In the genomic region with DNA sequence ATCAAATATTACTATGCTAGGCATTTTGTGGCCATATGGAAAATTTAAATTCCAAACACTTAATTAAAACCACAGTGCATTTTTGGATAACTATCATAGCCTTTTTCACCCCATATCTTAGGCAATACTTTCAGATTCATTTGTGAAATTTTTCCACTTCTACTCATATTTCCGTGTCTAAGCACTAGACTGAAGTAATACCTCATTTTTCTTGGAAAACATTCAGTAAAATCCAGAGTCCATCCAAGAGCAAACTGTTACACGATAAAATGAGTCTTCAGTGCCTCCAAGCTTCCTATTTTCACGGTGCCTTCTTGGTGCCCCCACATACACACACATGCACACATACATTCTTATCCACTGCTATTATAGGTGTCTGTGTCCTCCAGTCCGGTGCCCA, we compare ENCODE assay signal across 31 cellular contexts.
DNase-seq lines count a peak whose midpoint lies in the region; ATAC-seq and TF ChIP-seq lines count a peak whose summit lies in the region.
"Had no signal": no experiment of that assay in that cellular context is flagged by ENCODE, and none has a peak within 500 bp of the region (broad histone marks: within the 10 kb centered on the region; RNA-seq: fewer than 3 reads in every experiment).

No MANE protein-coding gene starts in this region.

- no peak overlapping the region for H3K27ac ChIP-seq in GM23338 (ENCODE audit: low read depth)
- H3K27ac ChIP-seq: gastrocnemius medialis, HL-60, lower lobe of right lung, suprapubic skin, upper lobe of left lung had no signal

- DNase-seq in AG20443 (ENCODE audit: low spot score) (peak; percentile 63), HFFc6 (no peak), fibroblast of gingiva (ENCODE audit: low read depth) (peak; percentile 87), sciatic nerve (ENCODE audit: low spot score) (no peak), NCI-H82 (lab: John Stamatoyannopoulos, UW) (no peak), GM23338 (ENCODE audit: low spot score) (no peak), cortex of kidney (lab: John Stamatoyannopoulos, UW) (no peak)
- DNase-seq: activated CD4-positive, alpha-beta T cell treated with anti-CD3 and anti-CD28 coated beads for 36 hours; activated CD8-positive, alpha-beta T cell treated with anti-CD3 and anti-CD28 coated beads, Interleukin-2, amount 10 ng/mL, durations not matched to agents 7 days and 5 days; activated naive CD4-positive, alpha-beta T cell treated with anti-CD3 and anti-CD28 coated beads, Interleukin-2, amount 50 U/mL, for 16 hours; amygdala; CD4-positive, alpha-beta memory T cell; effector CD8-positive, alpha-beta T cell; gastrocnemius medialis; Kasumi-1; lower lobe of right lung; MV-4-11; NCI-H1436; NCI-H2081; NCI-H2227 treated with DMSO at 0.1 percent for 48 hours; NCI-H69; SHP77; stimulated activated CD4-positive, alpha-beta T cell treated with anti-CD3 and anti-CD28 coated beads, Interleukin-4, amount 100 ng/mL, for 4 hours; upper lobe of left lung had no signal

- H3K4me1 ChIP-seq in GM23338 (ENCODE audit: insufficient read depth), result 0 out of 2 replicates have a peak, but pooled peaks cover 3% of the 10 kb centered on the region
- H3K4me1 ChIP-seq: gastrocnemius medialis, HAP-1, lower lobe of right lung, suprapubic skin, upper lobe of left lung had no signal

- H3K27me3 ChIP-seq in GM23338 (ENCODE audit: insufficient read depth), result no peaks in the 10 kb centered on the region
- H3K27me3 ChIP-seq: gastrocnemius medialis, suprapubic skin, upper lobe of left lung had no signal

- H3K4me1 Mint-ChIP-seq in HFFc6 (ENCODE audit: low read depth) (peaks cover 15% of the 10 kb centered on the region; the same call in 1 of the 2 replicates), GM23338 (peaks cover 15% of the 10 kb centered on the region)
- H3K4me1 Mint-ChIP-seq: activated CD4-positive, alpha-beta T cell treated with anti-CD3 and anti-CD28 coated beads for 36 hours; CD4-positive, alpha-beta memory T cell had no signal

- H3K27me3 Mint-ChIP-seq in HFFc6 (ENCODE audit: insufficient read depth), result 0 out of 2 replicates have a peak, but pooled peaks cover 2% of the 10 kb centered on the region
- H3K27me3 Mint-ChIP-seq in GM23338 (ENCODE audit: insufficient read depth, low read depth, poor library complexity), result peaks cover 2% of the 10 kb centered on the region
- H3K27me3 Mint-ChIP-seq: activated CD4-positive, alpha-beta T cell treated with anti-CD3 and anti-CD28 coated beads for 36 hours; natural killer cell treated with Interleukin-12 subunit alpha and Interleukin-12 subunit beta and Interleukin-15 and Interleukin-18, amount 100 ng/mL, for 72 hours had no signal

- H3K9me3 Mint-ChIP-seq in HFFc6, result peaks cover 4% of the 10 kb centered on the region; the same call in 1 of the 2 replicates
- 0 out of 3 replicates have a peak, but pooled peaks cover 3% of the 10 kb centered on the region for H3K9me3 Mint-ChIP-seq in GM23338

- no peak overlapping the region for H3K4me3 ChIP-seq in GM23338
- H3K4me3 ChIP-seq: gastrocnemius medialis, HAP-1, lower lobe of right lung, suprapubic skin, upper lobe of left lung had no signal

- no peak overlapping the region for H2AFZ ChIP-seq in GM23338

- ATAC-seq in sciatic nerve (peak; percentile 82), GM23338 (no peak)
- ATAC-seq: activated CD4-positive, alpha-beta T cell treated with anti-CD3 and anti-CD28 coated beads for 36 hours; activated CD8-positive, alpha-beta T cell treated with anti-CD3 and anti-CD28 coated beads, Interleukin-2, amount 10 ng/mL, durations not matched to agents 7 days and 5 days; gastrocnemius medialis; lower lobe of right lung; natural killer cell treated with Interleukin-12 subunit alpha and Interleukin-12 subunit beta and Interleukin-15 and Interleukin-18, amount 100 ng/mL, for 72 hours; Panc1 had no signal

- H3K36me3 Mint-ChIP-seq in HFFc6 (ENCODE audit: low read depth) (no peaks in the 10 kb centered on the region), GM23338 (ENCODE audit: low read depth) (peaks cover 13% of the 10 kb centered on the region; the same call in 2 of the 3 replicates)
- H3K36me3 Mint-ChIP-seq: CD4-positive, alpha-beta memory T cell had no signal

- no peaks in the 10 kb centered on the region for H3F3A ChIP-seq in GM23338 (replicated peaks; ENCODE audit: low read depth)

- H3K4me2 ChIP-seq in GM23338, result no peak overlapping the region

- H3K79me2 ChIP-seq in GM23338 (replicated peaks; ENCODE audit: insufficient read depth), result peaks cover 46% of the 10 kb centered on the region

- intact Hi-C loops in sciatic nerve (cut with DNase I), result no loop called here

- no peaks in the 10 kb centered on the region for H3K36me3 ChIP-seq in GM23338 (ENCODE audit: insufficient read depth)
- H3K36me3 ChIP-seq: gastrocnemius medialis, HAP-1, lower lobe of right lung, suprapubic skin, upper lobe of left lung had no signal

- TF ChIP-seq CTCF in HFFc6 (IDR thresholded peaks at IDR 0.05) (no peak), GM23338 (conservative IDR thresholded peaks at IDR 0.05; ENCODE audit: low read depth in 2 of 2) (no peak)

- H3K9me2 ChIP-seq in GM23338 (ENCODE audit: insufficient read depth), result no peaks in the 10 kb centered on the region

- no peaks in the 10 kb centered on the region for H4K20me1 ChIP-seq in GM23338 (replicated peaks; ENCODE audit: insufficient read depth)

- H3K27ac Mint-ChIP-seq in HFFc6, result peak overlapping the region; percentile 7; the same call in 1 of the 2 replicates
- no peak overlapping the region for H3K27ac Mint-ChIP-seq in GM23338
- H3K27ac Mint-ChIP-seq: activated CD4-positive, alpha-beta T cell treated with anti-CD3 and anti-CD28 coated beads for 36 hours; activated CD8-positive, alpha-beta T cell treated with anti-CD3 and anti-CD28 coated beads, Interleukin-2, amount 10 ng/mL, durations not matched to agents 7 days and 5 days; activated T-helper 2 cell treated with anti-CD3 and anti-CD28 coated beads, Interferon-gamma antibody, Interleukin-2, Interleukin-4, amounts not matched to agents 10 μg/mL and 5 μg/mL and 100 μg/mL, durations not matched to agents 14 hours and 24 hours and 36 hours; CD4-positive, alpha-beta memory T cell; natural killer cell treated with Interleukin-12 subunit alpha and Interleukin-12 subunit beta and Interleukin-15 and Interleukin-18, amount 100 ng/mL, for 72 hours; T-helper 2 cell treated with Interferon-gamma antibody and Interleukin-4, amounts not matched to agents 5 μg/mL and 100 μg/mL, for 36 hours had no signal

- H3K4me3 Mint-ChIP-seq in HFFc6, result no peak overlapping the region; the same call in 1 of the 2 replicates
- H3K4me3 Mint-ChIP-seq in GM23338, result no peak overlapping the region
- H3K4me3 Mint-ChIP-seq: activated CD4-positive, alpha-beta T cell treated with anti-CD3 and anti-CD28 coated beads for 36 hours; activated CD8-positive, alpha-beta T cell treated with anti-CD3 and anti-CD28 coated beads, Interleukin-2, amount 10 ng/mL, durations not matched to agents 7 days and 5 days; CD4-positive, alpha-beta memory T cell; natural killer cell treated with Interleukin-12 subunit alpha and Interleukin-12 subunit beta and Interleukin-15 and Interleukin-18, amount 100 ng/mL, for 72 hours; T-helper 2 cell treated with Interferon-gamma antibody and Interleukin-4, amounts not matched to agents 5 μg/mL and 100 μg/mL, for 36 hours had no signal

TF ChIP-seq in GM23338, 12 proteins besides CTCF, POLR2A, EP300 and RAD21 (continues in another document):
- no peak for TF ChIP-seq EZH2 (IDR thresholded peaks at IDR 0.05; ENCODE audit: low read depth, unreplicated experiment)
- TF ChIP-seq POLR2AphosphoS5 (IDR thresholded peaks at IDR 0.05; ENCODE audit: low read depth), result no peak
- TF ChIP-seq, protein P1, sequence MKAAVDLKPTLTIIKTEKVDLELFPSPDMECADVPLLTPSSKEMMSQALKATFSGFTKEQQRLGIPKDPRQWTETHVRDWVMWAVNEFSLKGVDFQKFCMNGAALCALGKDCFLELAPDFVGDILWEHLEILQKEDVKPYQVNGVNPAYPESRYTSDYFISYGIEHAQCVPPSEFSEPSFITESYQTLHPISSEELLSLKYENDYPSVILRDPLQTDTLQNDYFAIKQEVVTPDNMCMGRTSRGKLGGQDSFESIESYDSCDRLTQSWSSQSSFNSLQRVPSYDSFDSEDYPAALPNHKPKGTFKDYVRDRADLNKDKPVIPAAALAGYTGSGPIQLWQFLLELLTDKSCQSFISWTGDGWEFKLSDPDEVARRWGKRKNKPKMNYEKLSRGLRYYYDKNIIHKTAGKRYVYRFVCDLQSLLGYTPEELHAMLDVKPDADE (IDR thresholded peaks at IDR 0.05), result no peak
- TF ChIP-seq JUNB (IDR thresholded peaks at IDR 0.05; ENCODE audit: unreplicated experiment), result no peak
- TF ChIP-seq, protein P2, sequence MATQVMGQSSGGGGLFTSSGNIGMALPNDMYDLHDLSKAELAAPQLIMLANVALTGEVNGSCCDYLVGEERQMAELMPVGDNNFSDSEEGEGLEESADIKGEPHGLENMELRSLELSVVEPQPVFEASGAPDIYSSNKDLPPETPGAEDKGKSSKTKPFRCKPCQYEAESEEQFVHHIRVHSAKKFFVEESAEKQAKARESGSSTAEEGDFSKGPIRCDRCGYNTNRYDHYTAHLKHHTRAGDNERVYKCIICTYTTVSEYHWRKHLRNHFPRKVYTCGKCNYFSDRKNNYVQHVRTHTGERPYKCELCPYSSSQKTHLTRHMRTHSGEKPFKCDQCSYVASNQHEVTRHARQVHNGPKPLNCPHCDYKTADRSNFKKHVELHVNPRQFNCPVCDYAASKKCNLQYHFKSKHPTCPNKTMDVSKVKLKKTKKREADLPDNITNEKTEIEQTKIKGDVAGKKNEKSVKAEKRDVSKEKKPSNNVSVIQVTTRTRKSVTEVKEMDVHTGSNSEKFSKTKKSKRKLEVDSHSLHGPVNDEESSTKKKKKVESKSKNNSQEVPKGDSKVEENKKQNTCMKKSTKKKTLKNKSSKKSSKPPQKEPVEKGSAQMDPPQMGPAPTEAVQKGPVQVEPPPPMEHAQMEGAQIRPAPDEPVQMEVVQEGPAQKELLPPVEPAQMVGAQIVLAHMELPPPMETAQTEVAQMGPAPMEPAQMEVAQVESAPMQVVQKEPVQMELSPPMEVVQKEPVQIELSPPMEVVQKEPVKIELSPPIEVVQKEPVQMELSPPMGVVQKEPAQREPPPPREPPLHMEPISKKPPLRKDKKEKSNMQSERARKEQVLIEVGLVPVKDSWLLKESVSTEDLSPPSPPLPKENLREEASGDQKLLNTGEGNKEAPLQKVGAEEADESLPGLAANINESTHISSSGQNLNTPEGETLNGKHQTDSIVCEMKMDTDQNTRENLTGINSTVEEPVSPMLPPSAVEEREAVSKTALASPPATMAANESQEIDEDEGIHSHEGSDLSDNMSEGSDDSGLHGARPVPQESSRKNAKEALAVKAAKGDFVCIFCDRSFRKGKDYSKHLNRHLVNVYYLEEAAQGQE (IDR thresholded peaks at IDR 0.05; ENCODE audit: unreplicated experiment), result no peak
- no peak for TF ChIP-seq NANOG (IDR thresholded peaks at IDR 0.05; ENCODE audit: borderline replicate concordance)
- TF ChIP-seq ZNF331 (CRISPR knock-in tag; IDR thresholded peaks at IDR 0.05; ENCODE audit: low read depth), result no peak

Comparison
In these comparisons a context has a peak if more than half of its experiments do, and no peak if none do; other contexts are left out.
1. DNase-seq: peak in AG20443 (single experiment) and fibroblast of gingiva (single experiment); none in HFFc6 (single experiment), sciatic nerve (single experiment), NCI-H82 (single experiment), GM23338 (single experiment) and cortex of kidney (single experiment).